In the genomic region with DNA sequence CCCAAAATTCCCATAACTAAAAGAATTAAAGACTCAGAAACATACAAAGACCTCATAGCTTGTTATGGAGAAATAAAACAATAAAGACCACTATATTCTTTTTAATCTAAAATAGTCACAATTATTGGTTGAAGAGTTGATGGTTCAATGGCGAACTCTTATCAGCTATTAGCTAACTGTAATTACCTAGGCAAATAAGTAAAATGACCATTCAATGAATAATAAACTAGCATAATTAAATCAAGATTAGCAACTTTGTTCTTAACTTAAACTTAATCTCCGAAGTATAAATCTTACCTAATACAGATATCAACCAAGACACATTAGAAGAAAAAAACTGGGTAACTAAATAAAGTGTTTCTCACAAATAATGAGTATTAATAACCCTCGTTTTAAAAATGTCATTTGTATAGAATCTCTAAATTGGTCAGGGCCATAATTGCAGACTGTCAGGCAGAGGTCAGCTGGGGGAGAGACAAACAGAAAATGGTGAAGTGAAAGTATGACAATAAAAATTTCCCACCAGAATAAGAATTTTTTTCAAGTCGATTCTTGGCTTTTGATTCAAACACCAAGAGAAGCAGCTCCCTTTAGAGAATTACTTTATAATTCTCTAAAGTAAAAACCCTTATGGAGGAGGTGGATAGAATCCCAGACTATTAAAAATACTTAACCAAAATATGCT, we compare ENCODE assay signal across 8 cellular contexts. TPM values are rescaled to one million over a fixed set of nuclear protein-coding genes. Genes with fewer than 3 reads are reported as not detected.
A peak's percentile ranks its signal among the peaks of the same experiment; 100 is the strongest.
DNase-seq lines count a peak whose midpoint lies in the region; ATAC-seq and TF ChIP-seq lines count a peak whose summit lies in the region.

No MANE protein-coding gene starts in this region.

- H3K27ac Mint-ChIP-seq in CD4-positive, CD25-positive, alpha-beta regulatory T cell = peak overlapping the region in 2 of 3 donors; percentile 60 to 91
- H3K27ac Mint-ChIP-seq in natural killer cell treated with Interleukin-12 subunit alpha and Interleukin-12 subunit beta and Interleukin-15 and Interleukin-18, amount 100 ng/mL, for 72 hours = peak overlapping the region; percentile 58 to 86

- no peaks in the 10 kb centered on the region for H3K9me3 Mint-ChIP-seq in CD4-positive, CD25-positive, alpha-beta regulatory T cell
- H3K9me3 Mint-ChIP-seq in natural killer cell treated with Interleukin-12 subunit alpha and Interleukin-12 subunit beta and Interleukin-15 and Interleukin-18, amount 100 ng/mL, for 72 hours = no peaks in the 10 kb centered on the region

- H3K4me3 Mint-ChIP-seq in CD4-positive, CD25-positive, alpha-beta regulatory T cell = peak overlapping the region; percentile 93 to 100 (median 96)
- H3K4me3 Mint-ChIP-seq in natural killer cell treated with Interleukin-12 subunit alpha and Interleukin-12 subunit beta and Interleukin-15 and Interleukin-18, amount 100 ng/mL, for 72 hours = peak overlapping the region; percentile 93

- H3K4me1 ChIP-seq in CD4-positive, CD25-positive, alpha-beta regulatory T cell (ENCODE audit: control insufficient read depth, insufficient read depth, low read length, poor library complexity, severe bottlenecking) = peaks cover 19% of the 10 kb centered on the region

- DNase-seq in CD4-positive, CD25-positive, alpha-beta regulatory T cell = no peak
- DNase-seq in MG63 (no peak), coronary artery (ENCODE audit: low spot score) (no peak), GM19240 (ENCODE audit: insufficient read length, low spot score) (no peak), cerebellum (ENCODE audit: low spot score) (no peak)
- no peak for DNase-seq in natural killer cell treated with Interleukin-12 subunit alpha and Interleukin-12 subunit beta and Interleukin-15 and Interleukin-18, amount 100 ng/mL, for 72 hours (ENCODE audit: low spot score)

- ATAC-seq in CD4-positive, CD25-positive, alpha-beta regulatory T cell (ENCODE audit: low read depth in 2 of 2) = no peak
- no peak for ATAC-seq in natural killer cell treated with Interleukin-12 subunit alpha and Interleukin-12 subunit beta and Interleukin-15 and Interleukin-18, amount 100 ng/mL, for 72 hours
- ATAC-seq in GM19463 (IDR thresholded peaks at IDR 0.05; ENCODE audit: unreplicated experiment) (no peak), GM18511 (IDR thresholded peaks at IDR 0.05; ENCODE audit: unreplicated experiment) (no peak)

- H3K27me3 Mint-ChIP-seq in CD4-positive, CD25-positive, alpha-beta regulatory T cell = peaks cover 5% of the 10 kb centered on the region
- H3K27me3 Mint-ChIP-seq in natural killer cell treated with Interleukin-12 subunit alpha and Interleukin-12 subunit beta and Interleukin-15 and Interleukin-18, amount 100 ng/mL, for 72 hours = no peaks in the 10 kb centered on the region

- H3K27me3 ChIP-seq in CD4-positive, CD25-positive, alpha-beta regulatory T cell (ENCODE audit: control insufficient read depth, insufficient read depth, low read length) = no peaks in the 10 kb centered on the region
- no peaks in the 10 kb centered on the region for H3K27me3 ChIP-seq in MG63

- H3K9me3 ChIP-seq in CD4-positive, CD25-positive, alpha-beta regulatory T cell (ENCODE audit: control insufficient read depth in 2 of 2, low read length in 2 of 2) = no peaks in the 10 kb centered on the region
- no peaks in the 10 kb centered on the region for H3K9me3 ChIP-seq in MG63

- H3K36me3 ChIP-seq in CD4-positive, CD25-positive, alpha-beta regulatory T cell (ENCODE audit: control insufficient read depth, insufficient read depth, low read length) = no peaks in the 10 kb centered on the region
- H3K36me3 ChIP-seq in MG63 = no peaks in the 10 kb centered on the region

- H3K27ac ChIP-seq in CD4-positive, CD25-positive, alpha-beta regulatory T cell (ENCODE audit: insufficient read depth, low read length, poor library complexity, severe bottlenecking) = peak overlapping the region; percentile 74
- peak overlapping the region; percentile 99 to 100 for H3K27ac ChIP-seq in coronary artery

- peak overlapping the region; percentile 97 for H3K4me3 ChIP-seq in CD4-positive, CD25-positive, alpha-beta regulatory T cell (ENCODE audit: low read depth, low read length)
- H3K4me3 ChIP-seq in MG63 = peak overlapping the region; percentile 64
- H3K4me3 ChIP-seq in coronary artery = peak overlapping the region; percentile 99

- H3K4me1 Mint-ChIP-seq in CD4-positive, CD25-positive, alpha-beta regulatory T cell = peaks cover 5 to 29% (median 15%) of the 10 kb centered on the region in 4 donors
- peaks cover 11 to 19% of the 10 kb centered on the region in 2 donors for H3K4me1 Mint-ChIP-seq in natural killer cell treated with Interleukin-12 subunit alpha and Interleukin-12 subunit beta and Interleukin-15 and Interleukin-18, amount 100 ng/mL, for 72 hours (ENCODE audit: low read depth in 2 of 2)

- no peak for TF ChIP-seq CTCF in coronary artery (IDR thresholded peaks at IDR 0.05)

- no peaks in the 10 kb centered on the region for H3K36me3 Mint-ChIP-seq in CD4-positive, CD25-positive, alpha-beta regulatory T cell
- no peaks in the 10 kb centered on the region for H3K36me3 Mint-ChIP-seq in natural killer cell treated with Interleukin-12 subunit alpha and Interleukin-12 subunit beta and Interleukin-15 and Interleukin-18, amount 100 ng/mL, for 72 hours

RNA-seq across cellular contexts. Expression of a gene that starts 1.7 kb away (rescaled TPM):
- 55.0 TPM for total RNA-seq in CD4-positive, CD25-positive, alpha-beta regulatory T cell
- 100 to 1,000 TPM in 2 of 4 donors, 10 to 100 TPM in 2; 27.5 to 157 (median 106) TPM for polyA plus RNA-seq in CD4-positive, CD25-positive, alpha-beta regulatory T cell
- 9.4 and 10.3 TPM in 2 replicates for total RNA-seq in MG63 (2014; rRNA removed; shearing (Covaris generic); ENCODE audit: low replicate concordance)
- 10 to 100 TPM; 14.1 to 32.5 TPM for total RNA-seq in natural killer cell treated with Interleukin-12 subunit alpha and Interleukin-12 subunit beta and Interleukin-15 and Interleukin-18, amount 100 ng/mL, for 72 hours
- 4.6 TPM for total RNA-seq in cerebellum

RNA-seq across cellular contexts. Expression of a gene that starts 49.8 kb away (rescaled TPM):
- 0.57 TPM for total RNA-seq in CD4-positive, CD25-positive, alpha-beta regulatory T cell
- polyA plus RNA-seq in CD4-positive, CD25-positive, alpha-beta regulatory T cell = not detected
- not detected in 2 replicates for total RNA-seq in MG63 (2014; rRNA removed; shearing (Covaris generic); ENCODE audit: low replicate concordance)
- total RNA-seq in natural killer cell treated with Interleukin-12 subunit alpha and Interleukin-12 subunit beta and Interleukin-15 and Interleukin-18, amount 100 ng/mL, for 72 hours = not detected
- total RNA-seq in cerebellum = 0.54 TPM
